ENCODE assay signal across 25 cellular contexts in genomic region chr4:145824469-145824868, GRCh38.
DNase-seq lines count a peak whose midpoint lies in the region; ATAC-seq and TF ChIP-seq lines count a peak whose summit lies in the region.
"Had no signal": no experiment of that assay in that cellular context is flagged by ENCODE, and none has a peak within 500 bp of the region (broad histone marks: within the 10 kb centered on the region; RNA-seq: fewer than 3 reads in every experiment).

No MANE protein-coding gene starts in this region.

- H3K4me2 ChIP-seq in H9 (ENCODE audit: insufficient read depth, insufficient read length, low read length) (no peak overlapping the region), OCI-LY7 (ENCODE audit: low read length) (no peak overlapping the region)
- H3K4me2 ChIP-seq: hepatocyte had no signal

- H3K36me3 ChIP-seq in OCI-LY7 (ENCODE audit: insufficient read depth, low read length): peaks cover 79% of the 10 kb centered on the region
- H3K36me3 ChIP-seq: neutrophil, vagina had no signal

- H4K5ac ChIP-seq in H9 (ENCODE audit: insufficient read length, low read depth, low read length): no peak overlapping the region

- CTCF ChIA-PET in OCI-LY7 (lab: Charles Lee; ENCODE audit: unreplicated experiment): no interaction called here

- H3K4me3 Mint-ChIP-seq in H9 (no peak overlapping the region), memory B cell (no peak overlapping the region)
- H3K4me3 Mint-ChIP-seq in activated T-helper 17 cell treated with anti-CD3 and anti-CD28 coated beads, Interleukin-2, amount 50 U/mL, for 72 hours: no peak overlapping the region
- H3K4me3 Mint-ChIP-seq: activated T-cell treated with anti-CD3 and anti-CD28 coated beads, Interleukin-2, amount 50 U/mL, for 24 hours; CD8-positive, alpha-beta T cell; central memory CD8-positive, alpha-beta T cell; T-cell had no signal

- no peak for ATAC-seq in activated T-helper 17 cell treated with anti-CD3 and anti-CD28 coated beads, Interleukin-2, amount 50 U/mL, for 72 hours (replicated peaks)
- ATAC-seq in memory B cell (ENCODE audit: low read depth): no peak
- ATAC-seq: activated naive CD4-positive, alpha-beta T cell treated with anti-CD3 and anti-CD28 coated beads, Interleukin-2, amount 50 U/mL, for 72 hours; CD8-positive, alpha-beta T cell; psoas muscle; Right ventricle myocardium inferior; T-cell had no signal

- POLR2A ChIA-PET in OCI-LY7 (lab: Charles Lee): no interaction called here

- H3K27ac Mint-ChIP-seq in H9 (peak overlapping the region; percentile 23 to 90 (median 70); a peak in 4 of 7 replicates), memory B cell (peak overlapping the region; percentile 18)
- H3K27ac Mint-ChIP-seq in activated T-helper 17 cell treated with anti-CD3 and anti-CD28 coated beads, Interleukin-2, amount 50 U/mL, for 72 hours: peak overlapping the region; percentile 33
- H3K27ac Mint-ChIP-seq: CD8-positive, alpha-beta T cell; T-cell had no signal

- H4K91ac ChIP-seq in H9 (ENCODE audit: insufficient read length, low read depth, low read length): no peak overlapping the region

- H3K4me3 ChIP-seq in OCI-LY7 (ENCODE audit: low read depth, low read length, poor library complexity, severe bottlenecking): no peak overlapping the region
- H3K4me3 ChIP-seq: hepatocyte, psoas muscle, testis, vagina had no signal

- no peaks in the 10 kb centered on the region for H3K79me1 ChIP-seq in H9 (ENCODE audit: insufficient read depth, low read depth, low read length, poor library complexity, severe bottlenecking)

- H2BK20ac ChIP-seq in H9 (ENCODE audit: low read depth, low read length, poor library complexity, severe bottlenecking): no peak overlapping the region

- no peak overlapping the region for H4K8ac ChIP-seq in H9 (replicated peaks; ENCODE audit: insufficient read length, low read depth, low read length)

- H3K23me2 ChIP-seq in H9 (ENCODE audit: insufficient read length, low read depth, low read length, poor library complexity, severe bottlenecking): no peaks in the 10 kb centered on the region

- intact Hi-C loops in OCI-LY7 (cut with micrococcal nuclease; ENCODE audit: unreplicated experiment): no loop called here

- no peak overlapping the region for H2BK120ac ChIP-seq in H9 (ENCODE audit: low read depth, low read length, poor library complexity, severe bottlenecking)

- H3K56ac ChIP-seq in H9 (ENCODE audit: insufficient read length, low read depth, low read length): no peak overlapping the region

- peaks cover 8% of the 10 kb centered on the region; the same call in 1 of the 2 replicates for H3K4me1 ChIP-seq in H9 (ENCODE audit: insufficient read depth, low read length)
- H3K4me1 ChIP-seq in OCI-LY7 (ENCODE audit: insufficient read depth, low read length, poor library complexity, severe bottlenecking): peaks cover 6% of the 10 kb centered on the region
- H3K4me1 ChIP-seq: testis, vagina had no signal

- H2AK5ac ChIP-seq in H9 (ENCODE audit: insufficient read length, low read length): no peak overlapping the region

- no peak overlapping the region for H3T11ph ChIP-seq in H9 (ENCODE audit: low read length)

- DNase-seq in D341Med (ENCODE audit: low spot score) (peak; percentile 42), H9 (peak; percentile 68), memory B cell (ENCODE audit: low spot score in 2 of 2) (no peak), OCI-M2 (lab: John Stamatoyannopoulos, UW; ENCODE audit: unreplicated experiment) (no peak), OCI-LY7 (ENCODE audit: low spot score) (no peak), NCI-H1417 (lab: John Stamatoyannopoulos, UW) (no peak)
- DNase-seq: activated CD8-positive, alpha-beta memory T cell treated with anti-CD3 and anti-CD28 coated beads for 24 hours; activated T-cell treated with anti-CD3 and anti-CD28 coated beads, Interleukin-2, amount 50 U/mL, for 24 hours; CD8-positive, alpha-beta T cell; DMS53; effector CD4-positive, alpha-beta T cell; foreskin melanocyte; GF-D8; KG1; NCI-H187 treated with DMSO at 0.1 percent for 48 hours; psoas muscle; T-cell; testis had no signal

- no peaks in the 10 kb centered on the region for H3K27me3 Mint-ChIP-seq in H9 (ENCODE audit: low read depth)
- no peaks in the 10 kb centered on the region for H3K27me3 Mint-ChIP-seq in activated T-helper 17 cell treated with anti-CD3 and anti-CD28 coated beads, Interleukin-2, amount 50 U/mL, for 72 hours
- H3K27me3 Mint-ChIP-seq in memory B cell: no peaks in the 10 kb centered on the region
- H3K27me3 Mint-ChIP-seq: activated T-cell treated with anti-CD3 and anti-CD28 coated beads, Interleukin-2, amount 50 U/mL, for 24 hours; central memory CD8-positive, alpha-beta T cell; T-cell had no signal

- no peaks in the 10 kb centered on the region for H3K79me2 ChIP-seq in H9 (ENCODE audit: insufficient read depth, low read length)
- no peaks in the 10 kb centered on the region for H3K79me2 ChIP-seq in OCI-LY7 (ENCODE audit: insufficient read depth, low read depth, low read length)
- H3K79me2 ChIP-seq: hepatocyte had no signal

- H2AFZ ChIP-seq in H9 (ENCODE audit: low read length): no peak overlapping the region
- no peak overlapping the region for H2AFZ ChIP-seq in OCI-LY7 (ENCODE audit: low read length)
- H2AFZ ChIP-seq: hepatocyte had no signal

- no peak overlapping the region for H2BK15ac ChIP-seq in H9 (ENCODE audit: low read depth, low read length)

- TF ChIP-seq CTCF in H9 (conservative IDR thresholded peaks at IDR 0.05): no peak
- TF ChIP-seq CTCF in OCI-LY7 (conservative IDR thresholded peaks at IDR 0.05; ENCODE audit: low read length): no peak

- no peaks in the 10 kb centered on the region for H3K27me3 ChIP-seq in H9 (ENCODE audit: insufficient read depth, low read length)
- H3K27me3 ChIP-seq: hepatocyte, neutrophil, testis, vagina had no signal

- H3K9me2 ChIP-seq in OCI-LY7 (ENCODE audit: insufficient read depth, low read length): no peaks in the 10 kb centered on the region

- no peak overlapping the region for H3K14ac ChIP-seq in H9 (ENCODE audit: insufficient read depth, low read length)

- H3K9me3 Mint-ChIP-seq in H9 (no peaks in the 10 kb centered on the region), memory B cell (no peaks in the 10 kb centered on the region)
- no peaks in the 10 kb centered on the region for H3K9me3 Mint-ChIP-seq in activated T-helper 17 cell treated with anti-CD3 and anti-CD28 coated beads, Interleukin-2, amount 50 U/mL, for 72 hours
- H3K9me3 Mint-ChIP-seq: activated naive CD4-positive, alpha-beta T cell treated with anti-CD3 and anti-CD28 coated beads, Interleukin-2, amount 50 U/mL, for 72 hours; activated T-cell treated with anti-CD3 and anti-CD28 coated beads, Interleukin-2, amount 50 U/mL, for 24 hours; CD8-positive, alpha-beta T cell; central memory CD8-positive, alpha-beta T cell; T-cell had no signal

- no peaks in the 10 kb centered on the region for H4K20me1 ChIP-seq in H9 (ENCODE audit: control insufficient read depth, insufficient read depth, insufficient read length)
- H4K20me1 ChIP-seq in OCI-LY7 (ENCODE audit: insufficient read depth, low read length): no peaks in the 10 kb centered on the region

- H3K4me1 Mint-ChIP-seq in H9 (peaks cover 42 to 51% of the 10 kb centered on the region in 2 experiments), memory B cell (no peaks in the 10 kb centered on the region)
- peaks cover 14% of the 10 kb centered on the region for H3K4me1 Mint-ChIP-seq in activated T-helper 17 cell treated with anti-CD3 and anti-CD28 coated beads, Interleukin-2, amount 50 U/mL, for 72 hours

- no peak overlapping the region for H2BK5ac ChIP-seq in H9 (ENCODE audit: insufficient read length, low read length)

- H3K23ac ChIP-seq in H9 (ENCODE audit: insufficient read length, low read depth, low read length): no peak overlapping the region

- no CpG with 5 or more reads among the region's 3 CpGs for WGBS in H9 (ENCODE audit: extremely low coverage, insufficient read length, low lambda C conversion rate)

- no peak overlapping the region for H3K18ac ChIP-seq in H9 (ENCODE audit: insufficient read length, low read depth, low read length)

- no peak overlapping the region for H3K4ac ChIP-seq in H9 (ENCODE audit: low read depth, low read length)

- H3K9me3 ChIP-seq in H9 (ENCODE audit: control insufficient read depth, low read depth, low read length) (no peaks in the 10 kb centered on the region), OCI-LY7 (ENCODE audit: low read length) (no peaks in the 10 kb centered on the region)
- H3K9me3 ChIP-seq: neutrophil, psoas muscle, testis, vagina had no signal

- BruUV-seq in OCI-LY7 (replicated peaks; lab: Mats Ljungman, UMichigan): no TSS peak

- H3K9ac ChIP-seq in H9 (ENCODE audit: extremely low read depth, insufficient read length, low read length): no peak overlapping the region

- H3K36me3 Mint-ChIP-seq in H9 (ENCODE audit: insufficient read depth in 1 of 3, low read depth in 3 of 3) (peaks cover 20 to 57% (median 30%) of the 10 kb centered on the region in 3 experiments; a peak in 6 of 7 replicates), memory B cell (peaks cover 39% of the 10 kb centered on the region)
- H3K36me3 Mint-ChIP-seq in activated T-helper 17 cell treated with anti-CD3 and anti-CD28 coated beads, Interleukin-2, amount 50 U/mL, for 72 hours (ENCODE audit: low read depth): peaks cover 87% of the 10 kb centered on the region

- no peak overlapping the region for H2BK12ac ChIP-seq in H9 (ENCODE audit: insufficient read length, low read depth, low read length)

- H3K27ac ChIP-seq in H9 (ENCODE audit: insufficient read length, low read depth, low read length) (no peak overlapping the region), OCI-LY7 (ENCODE audit: low read depth, low read length, poor library complexity, severe bottlenecking) (no peak overlapping the region)
- H3K27ac ChIP-seq: hepatocyte, neutrophil, psoas muscle, testis, vagina had no signal

Comparison
In these comparisons a context has a peak if more than half of its experiments do, and no peak if none do; other contexts are left out.
1. DNase-seq: peak in D341Med (single experiment) and H9 (single experiment); none in memory B cell (0 of 2), OCI-M2 (single experiment), OCI-LY7 (single experiment) and NCI-H1417 (0 of 3).
2. H3K27ac Mint-ChIP-seq: peak in every context shown above with its lines; median percentile 70 in H9; 33 in activated T-helper 17 cell treated with anti-CD3 and anti-CD28 coated beads, Interleukin-2, amount 50 U/mL, for 72 hours; 18 in memory B cell.